In genomic region chr17:78179372-78179771, GRCh38 we compare ENCODE assay signal across 12 cellular contexts. TPM values are rescaled to one million over a fixed set of nuclear protein-coding genes. Genes with fewer than 3 reads are reported as not detected.
DNase-seq lines count a peak whose midpoint lies in the region; ATAC-seq, FAIRE-seq and TF ChIP-seq lines count a peak whose summit lies in the region.
"Had no signal": no experiment of that assay in that cellular context is flagged by ENCODE, and none has a peak within 500 bp of the region (broad histone marks: within the 10 kb centered on the region; RNA-seq: fewer than 3 reads in every experiment).

No MANE protein-coding gene starts in this region.

- WGBS in A549 (ENCODE audit: missing lambda C conversion rate) = 78% methylated on average over 17 of the region's 17 CpGs

- DNase-seq in A549 (ENCODE audit: low read depth in 1 of 2, low spot score in 1 of 2) (no peak), NT2/D1 (ENCODE audit: low read depth, low spot score) (no peak), non-pigmented ciliary epithelial cell (ENCODE audit: low read depth) (peak; percentile 30), NCI-H2196 treated with DMSO at 0.1 percent for 48 hours (lab: John Stamatoyannopoulos, UW; ENCODE audit: unreplicated experiment) (no peak)
- DNase-seq in CD4-positive, alpha-beta T cell = no peak
- DNase-seq: activated CD4-positive, alpha-beta T cell treated with anti-CD3 and anti-CD28 coated beads for 1 hour; hippocampal formation; MG63 had no signal

- H3K36me3 ChIP-seq in NT2/D1 (ENCODE audit: insufficient read depth, insufficient read length, low read length) (peaks cover 89% of the 10 kb centered on the region), duodenal mucosa (ENCODE audit: control insufficient read depth in 1 of 2, insufficient read depth in 2 of 2, low read length in 2 of 2) (peaks cover 0 to 3% of the 10 kb centered on the region in 2 donors)

- H3K4me1 ChIP-seq in A549 (peaks cover 20% of the 10 kb centered on the region), NT2/D1 (ENCODE audit: insufficient read depth, insufficient read length) (peaks cover 15% of the 10 kb centered on the region), duodenal mucosa (ENCODE audit: control insufficient read depth in 1 of 2, insufficient read depth in 2 of 2, low read length in 2 of 2) (peaks cover 29 to 35% of the 10 kb centered on the region in 2 donors)

- no peak overlapping the region for H3K27ac Mint-ChIP-seq in CD4-positive, alpha-beta T cell

- peak overlapping the region in 1 of 2 experiments; percentile 48; a peak in 2 of 6 replicates for H3K27ac ChIP-seq in A549
- H3K27ac ChIP-seq in duodenal mucosa (ENCODE audit: low read depth, low read length) = peak overlapping the region; percentile 64
- H3K27ac ChIP-seq in CD4-positive, alpha-beta T cell (ENCODE audit: low read depth, low read length) = no peak overlapping the region

- peaks cover 17% of the 10 kb centered on the region for H3K4me1 Mint-ChIP-seq in CD4-positive, alpha-beta T cell (ENCODE audit: low read depth)

- H3K9me3 ChIP-seq in A549 (no peaks in the 10 kb centered on the region), NT2/D1 (ENCODE audit: insufficient read depth, low read length) (no peaks in the 10 kb centered on the region), duodenal mucosa (ENCODE audit: control insufficient read depth in 1 of 2, low read length in 2 of 2) (no peaks in the 10 kb centered on the region)
- H3K9me3 ChIP-seq in CD4-positive, alpha-beta T cell (ENCODE audit: control insufficient read depth, low read length) = no peaks in the 10 kb centered on the region
- H3K9me3 ChIP-seq: MG63 had no signal

- no peaks in the 10 kb centered on the region for H3K27me3 ChIP-seq in NT2/D1 (ENCODE audit: insufficient read depth, insufficient read length)
- no peaks in the 10 kb centered on the region for H3K27me3 ChIP-seq in duodenal mucosa (ENCODE audit: control insufficient read depth in 1 of 2, insufficient read depth in 2 of 2, low read length in 2 of 2)
- H3K27me3 ChIP-seq in CD4-positive, alpha-beta T cell (ENCODE audit: control insufficient read depth, insufficient read depth, low read length) = no peaks in the 10 kb centered on the region
- H3K27me3 ChIP-seq: MG63 had no signal

- FAIRE-seq in A549 (lab: Jason Lieb, UNC) = no peak

- H3K9ac ChIP-seq in NT2/D1 (ENCODE audit: insufficient read length, low read depth) = peak overlapping the region; percentile 22
- H3K9ac ChIP-seq in duodenal mucosa (ENCODE audit: low read depth in 1 of 2, low read length in 2 of 2) = no peak overlapping the region

- H3K4me2 ChIP-seq in A549 = no peak overlapping the region

- no peaks in the 10 kb centered on the region for H3K27me3 Mint-ChIP-seq in CD4-positive, alpha-beta T cell

- H3K4me3 Mint-ChIP-seq in CD4-positive, alpha-beta T cell = no peak overlapping the region

- TF ChIP-seq CTCF in A549 (IDR thresholded peaks at IDR 0.05) = no peak
- no peak for TF ChIP-seq CTCF in CD4-positive, alpha-beta T cell (IDR thresholded peaks at IDR 0.05)

- no peaks in the 10 kb centered on the region for H3K9me3 Mint-ChIP-seq in CD4-positive, alpha-beta T cell

- intact Hi-C loops in CD4-positive, alpha-beta T cell (cut with DNase I, micrococcal nuclease) = loop anchor here in 1 of 2 experiments (5.0 kb wide), 1 partner anchor 47 kb away; the partner anchor contains the start of gene TMC8

- CTCF ChIA-PET in A549 (lab: Yijun Ruan, JAX) = interaction anchor here (1.8 to 13.2 kb wide), 5 partner anchors 6 to 95 kb away, joined by 7 to 295 read pairs (median 105); partner anchors contain the start of genes AFMID, C17orf99, SYNGR2 and TK1
- CTCF ChIA-PET in CD4-positive, alpha-beta T cell (lab: Charles Lee) = no interaction called here

- no peak for TF ChIP-seq RAD21 in A549 (conservative IDR thresholded peaks at IDR 0.05 in 1 of 2, IDR thresholded peaks at IDR 0.05 in 1 of 2)

- POLR2A ChIA-PET in A549 (lab: Yijun Ruan, JAX) = no interaction called here
- POLR2A ChIA-PET in CD4-positive, alpha-beta T cell (lab: Charles Lee) = no interaction called here

- TF ChIP-seq POLR2A in A549 (IDR thresholded peaks at IDR 0.05; ENCODE audit: low read length) = no peak

- no peak for TF ChIP-seq EP300 in A549 (IDR thresholded peaks at IDR 0.05)

- H3K4me3 ChIP-seq in A549 (no peak overlapping the region), NT2/D1 (ENCODE audit: insufficient read length, low read depth) (no peak overlapping the region), duodenal mucosa (ENCODE audit: low read depth in 1 of 2, low read length in 2 of 2) (no peak overlapping the region)
- H3K4me3 ChIP-seq: MG63 had no signal

- ATAC-seq in A549 (peak; percentile 10; a peak in 3 of 6 replicates), GM18511 (IDR thresholded peaks at IDR 0.05; ENCODE audit: unreplicated experiment) (no peak), HG02840 (IDR thresholded peaks at IDR 0.05; ENCODE audit: low FRiP score, unreplicated experiment) (no peak)
- no peak for ATAC-seq in CD4-positive, alpha-beta T cell (ENCODE audit: poor library complexity)

- no peaks in the 10 kb centered on the region for H3K36me3 Mint-ChIP-seq in CD4-positive, alpha-beta T cell (ENCODE audit: low read depth)

TF ChIP-seq in A549, 52 proteins besides CTCF, POLR2A, EP300 and RAD21 (continues in another document):
- TF ChIP-seq FOSL2 (IDR thresholded peaks at IDR 0.05) = no peak
- TF ChIP-seq FOSL2 (CRISPR knock-in tag; IDR thresholded peaks at IDR 0.05) = peak; percentile 70
- TF ChIP-seq CEBPB (IDR thresholded peaks at IDR 0.05) = peak in 1 of 2 experiments; percentile 71; a peak in 3 of 4 replicates
- TF ChIP-seq HES2 (IDR thresholded peaks at IDR 0.05) = no peak
- TF ChIP-seq TP53 (CRISPR knock-in tag; IDR thresholded peaks at IDR 0.05) = no peak
- TF ChIP-seq HMGXB4 (CRISPR knock-in tag; IDR thresholded peaks at IDR 0.05; ENCODE audit: borderline replicate concordance) = no peak
- no peak for TF ChIP-seq ZFP36 (IDR thresholded peaks at IDR 0.05; ENCODE audit: borderline replicate concordance, partially characterized antibody)
- no peak for TF ChIP-seq ATOH8 (CRISPR knock-in tag; IDR thresholded peaks at IDR 0.05; ENCODE audit: low read depth)

RNA-seq across cellular contexts. Expression of gene TK1, which starts 7.5 kb away (rescaled TPM):
- 86.1 and 90.9 TPM in 2 replicates for polyA plus RNA-seq in A549 (2011; rRNA removed)
- polyA plus RNA-seq in A549 (2012; cell fraction: cytosol; rRNA removed) = 504 and 555 TPM in 2 replicates
- polyA plus RNA-seq in A549 (2012; cell fraction: nucleus; rRNA removed) = 355 and 514 TPM in 2 replicates
- polyA plus RNA-seq in A549 (2017; fragmentation: RNase III; extraction: RNeasy Plus Mini Kit Qiagen cat#74134 plus additional on column Dnase treatment) = 342 to 380 TPM (median 355 TPM) in 3 replicates
- 103 and 148 TPM in 2 replicates for polyA minus RNA-seq in A549 (2011; rRNA and poly(A)+ RNA removed)
- under 1 TPM; 0.78 to 0.88 TPM for total RNA-seq in CD4-positive, alpha-beta T cell

RNA-seq across cellular contexts. Expression of gene AFMID, which starts 7.8 kb away (rescaled TPM):
- polyA plus RNA-seq in A549 (2011; rRNA removed) = 33.4 and 59.8 TPM in 2 replicates
- 44.2 and 50.6 TPM in 2 replicates for polyA plus RNA-seq in A549 (2012; cell fraction: cytosol; rRNA removed)
- 39.7 and 60.2 TPM in 2 replicates for polyA plus RNA-seq in A549 (2012; cell fraction: nucleus; rRNA removed)
- polyA plus RNA-seq in A549 (2017; fragmentation: RNase III; extraction: RNeasy Plus Mini Kit Qiagen cat#74134 plus additional on column Dnase treatment) = 43.4 to 46.0 TPM (median 45.2 TPM) in 3 replicates
- polyA minus RNA-seq in A549 (2011; rRNA and poly(A)+ RNA removed) = 51.0 and 55.9 TPM in 2 replicates
- under 1 TPM; 0.42 to 0.60 TPM for total RNA-seq in CD4-positive, alpha-beta T cell

RNA-seq across cellular contexts. Expression of gene SYNGR2, which starts 11.0 kb away (rescaled TPM):
- polyA plus RNA-seq in A549 (2011; rRNA removed) (113 and 133 TPM in 2 replicates), A549 (2017; fragmentation: RNase III; extraction: RNeasy Plus Mini Kit Qiagen cat#74134 plus additional on column Dnase treatment) (102 to 108 TPM (median 106 TPM) in 3 replicates)
- 274 and 334 TPM in 2 replicates for polyA plus RNA-seq in A549 (2012; cell fraction: cytosol; rRNA removed)
- 224 and 303 TPM in 2 replicates for polyA plus RNA-seq in A549 (2012; cell fraction: nucleus; rRNA removed)
- polyA minus RNA-seq in A549 (2011; rRNA and poly(A)+ RNA removed) = 176 and 189 TPM in 2 replicates
- 10 to 100 TPM; 34.9 to 41.3 TPM for total RNA-seq in CD4-positive, alpha-beta T cell

RNA-seq across cellular contexts. Expression of gene C17orf99, which starts 33.2 kb away (rescaled TPM):
- not detected in 2 replicates for polyA plus RNA-seq in A549 (2011; rRNA removed)
- not detected in 2 replicates for polyA plus RNA-seq in A549 (2012; cell fraction: cytosol; rRNA removed)
- polyA plus RNA-seq in A549 (2012; cell fraction: nucleus; rRNA removed) = not detected in 2 replicates
- polyA plus RNA-seq in A549 (2017; fragmentation: RNase III; extraction: RNeasy Plus Mini Kit Qiagen cat#74134 plus additional on column Dnase treatment) = not detected in 3 replicates
- polyA minus RNA-seq in A549 (2011; rRNA and poly(A)+ RNA removed) = not detected in 2 replicates
- not detected for total RNA-seq in CD4-positive, alpha-beta T cell
- total RNA-seq: pulmonary artery endothelial cell had no signal

RNA-seq across cellular contexts. Expression of gene BIRC5, which starts 34.7 kb away (rescaled TPM):
- 45.4 and 51.9 TPM in 2 replicates for polyA plus RNA-seq in A549 (2011; rRNA removed)
- polyA plus RNA-seq in A549 (2012; cell fraction: cytosol; rRNA removed) = 90.7 and 118 TPM in 2 replicates
- 35.8 and 47.6 TPM in 2 replicates for polyA plus RNA-seq in A549 (2012; cell fraction: nucleus; rRNA removed)
- 93.5 to 116 TPM (median 109 TPM) in 3 replicates for polyA plus RNA-seq in A549 (2017; fragmentation: RNase III; extraction: RNeasy Plus Mini Kit Qiagen cat#74134 plus additional on column Dnase treatment)
- 40.3 and 63.2 TPM in 2 replicates for polyA minus RNA-seq in A549 (2011; rRNA and poly(A)+ RNA removed)
- under 1 TPM; 0.39 to 0.41 TPM for total RNA-seq in CD4-positive, alpha-beta T cell

Comparison
In these comparisons a context has a peak if more than half of its experiments do, and no peak if none do; other contexts are left out.
1. ATAC-seq: peak in A549 (2 of 2); none in CD4-positive, alpha-beta T cell (single experiment), GM18511 (single experiment) and HG02840 (single experiment).